Comparison of ENCODE assay signal across 9 cellular contexts in genomic region chr3:142999881-143000280, GRCh38. TPM values are rescaled to one million over a fixed set of nuclear protein-coding genes. Genes with fewer than 3 reads are reported as not detected.
A peak's percentile ranks its signal among the peaks of the same experiment; 100 is the strongest.
DNase-seq lines count a peak whose midpoint lies in the region; ATAC-seq and TF ChIP-seq lines count a peak whose summit lies in the region.
"Had no signal": no experiment of that assay in that cellular context is flagged by ENCODE, and none has a peak within 500 bp of the region (broad histone marks: within the 10 kb centered on the region; RNA-seq: fewer than 3 reads in every experiment).

No MANE protein-coding gene starts in this region.

- H3K4me2 ChIP-seq in MM.1S (ENCODE audit: low read depth, low read length) = peak overlapping the region; percentile 63; the same call in 1 of the 2 replicates

- intact Hi-C loops in head of caudate nucleus (cut with DNase I) = loop anchor here (10.0 kb wide), 1 partner anchor 175 kb away; no protein-coding TSS in a partner anchor

- H3K9me2 ChIP-seq in MM.1S (replicated peaks; ENCODE audit: insufficient read depth, low read length) = no peaks in the 10 kb centered on the region

- H3K36me3 Mint-ChIP-seq in central memory CD8-positive, alpha-beta T cell (ENCODE audit: insufficient read depth) = peaks cover 14% of the 10 kb centered on the region
- no peaks in the 10 kb centered on the region for H3K36me3 Mint-ChIP-seq in neural crest cell (ENCODE audit: low read depth)

- no peaks in the 10 kb centered on the region for H3K9me3 Mint-ChIP-seq in central memory CD8-positive, alpha-beta T cell
- H3K9me3 Mint-ChIP-seq in neural crest cell = no peaks in the 10 kb centered on the region

- H3K27ac Mint-ChIP-seq in central memory CD8-positive, alpha-beta T cell (ENCODE audit: low read depth) = no peak overlapping the region
- peak overlapping the region; percentile 99 for H3K27ac Mint-ChIP-seq in neural crest cell (ENCODE audit: unreplicated experiment)

- peaks cover 30% of the 10 kb centered on the region for H3K4me1 Mint-ChIP-seq in central memory CD8-positive, alpha-beta T cell
- H3K4me1 Mint-ChIP-seq in neural crest cell = peaks cover 39% of the 10 kb centered on the region

- peak overlapping the region; percentile 92 for H3K4me3 Mint-ChIP-seq in central memory CD8-positive, alpha-beta T cell
- H3K4me3 Mint-ChIP-seq in neural crest cell = peak overlapping the region; percentile 99

- peak overlapping the region; percentile 99 for H3K4me3 ChIP-seq in MM.1S (ENCODE audit: low read length)

- H3K27ac ChIP-seq in MM.1S (ENCODE audit: low read length) = no peak overlapping the region

- H3K27me3 ChIP-seq in MM.1S (replicated peaks; ENCODE audit: insufficient read depth, low read length) = no peaks in the 10 kb centered on the region

- H4K20me1 ChIP-seq in MM.1S (ENCODE audit: insufficient read depth, low read length) = peaks cover under 1% of the 10 kb centered on the region

- no peaks in the 10 kb centered on the region for H3K9me3 ChIP-seq in ES-I3 (ENCODE audit: control insufficient read depth, insufficient read depth, low read length)
- no peaks in the 10 kb centered on the region for H3K9me3 ChIP-seq in MM.1S (replicated peaks; ENCODE audit: insufficient read depth, low read length)

- H3K4me1 ChIP-seq in ES-I3 (ENCODE audit: insufficient read depth, low read length) (peaks cover 4% of the 10 kb centered on the region), MM.1S (ENCODE audit: low read length) (no peaks in the 10 kb centered on the region)

- H3K36me3 ChIP-seq in ES-I3 (ENCODE audit: insufficient read depth, low read length) (no peaks in the 10 kb centered on the region), MM.1S (replicated peaks; ENCODE audit: insufficient read depth, low read length) (no peaks in the 10 kb centered on the region)

- ATAC-seq in central memory CD8-positive, alpha-beta T cell (replicated peaks; ENCODE audit: extremely low read depth, poor library complexity, severe bottlenecking) = no peak
- no peak for ATAC-seq in HG03354 (IDR thresholded peaks at IDR 0.05; ENCODE audit: poor library complexity, severe bottlenecking, unreplicated experiment)

- DNase-seq in MM.1S (no peak), neural crest cell (ENCODE audit: low read depth, low spot score) (no peak), UCSD-AML1 (lab: John Stamatoyannopoulos, UW; ENCODE audit: unreplicated experiment) (no peak), head of caudate nucleus (no peak)
- no peak for DNase-seq in central memory CD8-positive, alpha-beta T cell (ENCODE audit: low spot score in 2 of 2)
- DNase-seq: NCI-H226 had no signal

- H2AFZ ChIP-seq in MM.1S (ENCODE audit: low read length) = peak overlapping the region; percentile 82

- H3K27me3 Mint-ChIP-seq in central memory CD8-positive, alpha-beta T cell = no peaks in the 10 kb centered on the region
- H3K27me3 Mint-ChIP-seq in neural crest cell (ENCODE audit: low read depth) = no peaks in the 10 kb centered on the region

- peaks cover 43% of the 10 kb centered on the region for H3K79me2 ChIP-seq in MM.1S (ENCODE audit: low read length)

- TF ChIP-seq CTCF in MM.1S (IDR thresholded peaks at IDR 0.05; ENCODE audit: low read length) (no peak), neural crest cell (conservative IDR thresholded peaks at IDR 0.05) (no peak)

- peaks cover 16% of the 10 kb centered on the region for H3F3A ChIP-seq in MM.1S (ENCODE audit: insufficient read depth, low read length)

- H3K9ac ChIP-seq in ES-I3 (ENCODE audit: low read depth, low read length) (peak overlapping the region; percentile 87; the same call in 1 of the 2 replicates), MM.1S (ENCODE audit: low read length) (no peak overlapping the region)

RNA-seq across cellular contexts. Expression of gene U2SURP, which starts 1.5 kb away (rescaled TPM):
- total RNA-seq in neural crest cell = 152 and 166 TPM in 2 replicates

RNA-seq across cellular contexts. Expression of gene PAQR9, which starts 36.4 kb away (rescaled TPM):
- total RNA-seq in neural crest cell = 1.8 and 1.9 TPM in 2 replicates
- total RNA-seq: dermis microvascular lymphatic vessel endothelial cell had no signal
